In genomic region chr7:39741942-39742623, GRCh38 we compare ENCODE assay signal across 8 cellular contexts.
DNase-seq lines count a peak whose midpoint lies in the region; ATAC-seq and TF ChIP-seq lines count a peak whose summit lies in the region.

No MANE protein-coding gene starts in this region.

- ATAC-seq in HCT116 (peak; percentile 91), body of pancreas (peak; percentile 65), HG03039 (IDR thresholded peaks at IDR 0.05; ENCODE audit: unreplicated experiment) (no peak), GM21529 (IDR thresholded peaks at IDR 0.05; ENCODE audit: unreplicated experiment) (no peak)

- no peak overlapping the region for H3K18ac ChIP-seq in mesendoderm (ENCODE audit: low read length)

- TF ChIP-seq CTCF in HCT116 (IDR thresholded peaks at IDR 0.05 in 2 of 3, conservative IDR thresholded peaks at IDR 0.05 in 1 of 3; ENCODE audit: borderline replicate concordance in 1 of 3, insufficient read depth in 1 of 3, low read depth in 2 of 3, low read length in 2 of 3) = peak; percentile 62 to 92 (median 86); a peak in 5 of 6 replicates
- TF ChIP-seq CTCF in body of pancreas (IDR thresholded peaks at IDR 0.05) = peak in 4 of 7 experiments; percentile 7 to 25 (median 18)

- H3K4me2 ChIP-seq in HCT116 (ENCODE audit: low read length) (peak overlapping the region; percentile 35), mesendoderm (ENCODE audit: low read length) (no peak overlapping the region)

- H3K4me3 ChIP-seq in HCT116 (replicated peaks in 1 of 2; ENCODE audit: low read depth in 1 of 2, low read length in 2 of 2) = no peak overlapping the region
- no peak overlapping the region for H3K4me3 ChIP-seq in body of pancreas
- H3K4me3 ChIP-seq in mesendoderm (ENCODE audit: low read length) = no peak overlapping the region

- intact Hi-C loops in HCT116 (cut with micrococcal nuclease) (loop anchor here (1.0 kb wide), 1 partner anchor 162 kb away; no protein-coding TSS in a partner anchor), body of pancreas (cut with DNase I) (no loop called here)

- DNase-seq in COLO829 (ENCODE audit: low spot score) (peak; percentile 50), HCT116 (ENCODE audit: low read depth, low spot score) (no peak), RPMI8226 (peak; percentile 17), body of pancreas (peak in 3 of 4 donors; percentile 14 to 32 (median 29)), mesendoderm (peak; percentile 96), germinal center (ENCODE audit: low spot score) (no peak)

- H4K5ac ChIP-seq in mesendoderm (ENCODE audit: low read length) = no peak overlapping the region

- H2BK120ac ChIP-seq in mesendoderm (ENCODE audit: low read depth, low read length) = no peak overlapping the region

- H2BK15ac ChIP-seq in mesendoderm (replicated peaks; ENCODE audit: low read depth) = no peak overlapping the region

- BruUV-seq in HCT116 (replicated peaks; lab: Mats Ljungman, UMichigan) = no TSS peak

- TF ChIP-seq POLR2A in HCT116 (IDR thresholded peaks at IDR 0.05; ENCODE audit: borderline replicate concordance, extremely low read depth, insufficient read depth, insufficient read length) (no peak), body of pancreas (IDR thresholded peaks at IDR 0.05) (no peak)

- no peaks in the 10 kb centered on the region for H3K36me3 ChIP-seq in HCT116 (ENCODE audit: control insufficient read depth in 1 of 2, insufficient read depth in 2 of 2, low read length in 2 of 2)
- H3K36me3 ChIP-seq in body of pancreas (replicated peaks in 1 of 2; ENCODE audit: insufficient read depth in 1 of 2, low read depth in 2 of 2) = no peaks in the 10 kb centered on the region
- no peaks in the 10 kb centered on the region for H3K36me3 ChIP-seq in mesendoderm (ENCODE audit: control insufficient read depth, insufficient read depth, low read length)

- peaks cover 4% of the 10 kb centered on the region for H3K79me1 ChIP-seq in mesendoderm (ENCODE audit: low read length)

- H3K9ac ChIP-seq in HCT116 (ENCODE audit: low read length) (no peak overlapping the region), mesendoderm (ENCODE audit: low read length) (no peak overlapping the region)

- POLR2A ChIA-PET in HCT116 (lab: Charles Lee) = no interaction called here

- CTCF ChIA-PET in HCT116 (lab: Charles Lee) = interaction anchor here (1.0 to 4.4 kb wide), 3 partner anchors 9 to 161 kb away, joined by 3 to 41 read pairs (median 7); no protein-coding TSS in a partner anchor

- no peak overlapping the region for H2AFZ ChIP-seq in HCT116 (ENCODE audit: low read depth, low read length, poor library complexity, severe bottlenecking)

- H3K27ac ChIP-seq in HCT116 (ENCODE audit: low read depth, low read length) (no peak overlapping the region), body of pancreas (peak overlapping the region in 1 of 4 donors; percentile 27), mesendoderm (ENCODE audit: low read depth, low read length) (peak overlapping the region; percentile 47)

- no peak overlapping the region for H2AK5ac ChIP-seq in mesendoderm (ENCODE audit: low read length)

- H2BK5ac ChIP-seq in mesendoderm (ENCODE audit: low read length) = no peak overlapping the region

- no peaks in the 10 kb centered on the region for H3K9me2 ChIP-seq in HCT116 (ENCODE audit: insufficient read depth)

- H3K9me3 ChIP-seq in HCT116 (ENCODE audit: control insufficient read depth in 1 of 2, insufficient read depth in 1 of 2, low read depth in 1 of 2, low read length in 2 of 2) (no peaks in the 10 kb centered on the region), body of pancreas (no peaks in the 10 kb centered on the region)

- H4K8ac ChIP-seq in mesendoderm (ENCODE audit: low read depth, low read length) = peak overlapping the region; percentile 28

- peak; percentile 59 for TF ChIP-seq RAD21 in HCT116 (IDR thresholded peaks at IDR 0.05; ENCODE audit: low read depth)

- no peaks in the 10 kb centered on the region for H3K27me3 ChIP-seq in HCT116 (ENCODE audit: insufficient read depth, low read length)
- no peaks in the 10 kb centered on the region for H3K27me3 ChIP-seq in body of pancreas
- H3K27me3 ChIP-seq in mesendoderm (ENCODE audit: insufficient read depth, low read length, poor library complexity) = no peaks in the 10 kb centered on the region

- 81 to 89% methylated on average over 13 of the region's 13 CpGs for WGBS in body of pancreas, 2 donors
- WGBS in mesendoderm (ENCODE audit: extremely low coverage, insufficient coverage, low lambda C conversion rate) = no CpG with 5 or more reads among the region's 13 CpGs

- H3K4ac ChIP-seq in mesendoderm (ENCODE audit: low read depth, low read length) = no peak overlapping the region

- H3K23ac ChIP-seq in mesendoderm (ENCODE audit: low read length) = no peak overlapping the region

- H3K4me1 ChIP-seq in HCT116 (ENCODE audit: control insufficient read depth in 1 of 2, insufficient read depth in 2 of 2, low read length in 2 of 2) (peaks cover 0 to 12% of the 10 kb centered on the region in 2 experiments; a peak in 3 of 4 replicates), body of pancreas (no peaks in the 10 kb centered on the region), mesendoderm (ENCODE audit: control insufficient read depth, low read depth, low read length) (peaks cover 3% of the 10 kb centered on the region)

- RAD21 ChIA-PET in HCT116 (lab: Charles Lee; ENCODE audit: low non-redundant PET in 1 of 2, low total read pairs in 2 of 2, uncharacterized antibody in 2 of 2, unreplicated experiment in 2 of 2) = interaction anchor here (1.6 to 1.7 kb wide), 2 partner anchors 162 kb away, joined by 4 to 8 read pairs; no protein-coding TSS in a partner anchor

- H4K20me1 ChIP-seq in HCT116 (ENCODE audit: insufficient read depth) = no peaks in the 10 kb centered on the region

- H3K56ac ChIP-seq in mesendoderm (ENCODE audit: low read length) = no peak overlapping the region

- peaks cover 4% of the 10 kb centered on the region; the same call in 1 of the 2 replicates for H3K79me2 ChIP-seq in HCT116 (ENCODE audit: insufficient read depth, low read length)
- no peaks in the 10 kb centered on the region for H3K79me2 ChIP-seq in mesendoderm (ENCODE audit: control insufficient read depth, insufficient read depth, low read length)

TF ChIP-seq in HCT116, 20 proteins besides CTCF, POLR2A, EP300 and RAD21:
- TF ChIP-seq ATF3 (IDR thresholded peaks at IDR 0.05) (no peak), ZNF274 (IDR thresholded peaks at IDR 0.05; ENCODE audit: low read depth, low read length) (no peak), SRF (IDR thresholded peaks at IDR 0.05; ENCODE audit: low read depth) (no peak), EZH2phosphoT487 (IDR thresholded peaks at IDR 0.05; ENCODE audit: borderline replicate concordance) (no peak), POLR2AphosphoS5 (IDR thresholded peaks at IDR 0.05; ENCODE audit: low read depth, low read length) (no peak), MAX (IDR thresholded peaks at IDR 0.05) (no peak), YY1 (IDR thresholded peaks at IDR 0.05; ENCODE audit: extremely low read depth, insufficient replicate concordance, low read depth, low read length) (no peak), TCF7L2 (IDR thresholded peaks at IDR 0.05; ENCODE audit: borderline replicate concordance, extremely low read depth, insufficient read depth, insufficient read length) (no peak)

Comparison
In these comparisons a context has a peak if more than half of its experiments do, and no peak if none do; other contexts are left out.
1. DNase-seq: peak in COLO829 (single experiment), RPMI8226 (single experiment), body of pancreas (3 of 4) and mesendoderm (single experiment); none in HCT116 (single experiment) and germinal center (single experiment).
2. ATAC-seq: peak in HCT116 (single experiment) and body of pancreas (single experiment); none in HG03039 (single experiment) and GM21529 (single experiment).